ENCODE assay signal across 8 cellular contexts in the genomic region with DNA sequence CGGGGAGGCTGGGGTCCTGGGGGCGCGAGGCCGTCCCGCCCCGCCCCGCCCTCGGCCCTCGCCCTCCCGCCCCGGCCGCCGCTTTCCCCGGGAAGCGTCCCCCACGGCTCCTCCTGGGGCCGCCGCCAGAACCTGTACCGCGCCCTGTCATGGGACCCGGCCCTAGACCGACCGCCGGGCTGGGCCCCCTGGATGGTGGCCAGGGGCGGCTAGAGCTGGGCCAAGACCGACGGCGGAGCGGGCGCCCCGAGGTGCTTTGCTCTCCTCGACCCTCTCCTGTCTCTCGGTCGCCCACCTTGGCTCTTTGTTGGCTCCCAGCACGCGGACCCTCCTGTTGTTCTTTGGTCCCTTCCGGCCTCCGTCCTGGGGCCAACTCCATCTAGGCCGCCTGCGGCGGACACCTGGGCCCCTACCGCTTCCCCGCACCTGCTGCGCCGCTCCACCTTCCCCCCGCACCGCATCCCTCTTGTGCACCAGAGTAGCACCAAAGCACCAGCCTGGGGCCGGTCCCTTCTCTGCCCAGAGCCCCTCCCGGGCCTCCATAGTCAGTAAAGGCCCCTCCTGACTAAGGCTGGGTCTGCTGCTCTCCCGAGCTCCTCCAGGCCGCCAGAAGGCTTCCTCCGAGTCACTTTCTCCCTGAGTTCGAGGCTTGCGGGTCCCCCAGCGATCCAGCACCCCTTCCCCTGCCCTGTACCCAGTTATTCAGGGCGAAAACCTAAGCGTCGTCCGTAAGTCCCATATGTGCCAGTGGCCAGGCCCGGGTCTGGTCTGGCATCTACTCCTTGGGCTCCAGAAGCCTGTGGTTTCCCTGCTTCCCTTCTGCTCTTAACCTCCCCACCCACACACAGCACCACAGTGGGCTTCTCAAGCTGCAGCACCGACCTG. TPM values are rescaled to one million over a fixed set of nuclear protein-coding genes. Genes with fewer than 3 reads are reported as not detected.
DNase-seq lines count a peak whose midpoint lies in the region; ATAC-seq and TF ChIP-seq lines count a peak whose summit lies in the region.

No MANE protein-coding gene starts in this region.

- no peak for ATAC-seq in activated CD8-positive, alpha-beta memory T cell treated with anti-CD3 and anti-CD28 coated beads, Interleukin-2, amount 10 ng/mL, durations not matched to agents 7 days and 5 days
- ATAC-seq in PC-3 (peak; percentile 1; the same call in 1 of the 2 replicates), esophagus mucosa (peak; percentile 1), psoas muscle (no peak)

- H3K27ac Mint-ChIP-seq in activated CD8-positive, alpha-beta memory T cell treated with anti-CD3 and anti-CD28 coated beads, Interleukin-2, amount 10 ng/mL, durations not matched to agents 7 days and 5 days, result peak overlapping the region; percentile 98

- no peaks in the 10 kb centered on the region for H3K27me3 Mint-ChIP-seq in activated CD8-positive, alpha-beta memory T cell treated with anti-CD3 and anti-CD28 coated beads, Interleukin-2, amount 10 ng/mL, durations not matched to agents 7 days and 5 days

- no peaks in the 10 kb centered on the region for H3K9me2 ChIP-seq in PC-3 (replicated peaks; ENCODE audit: low read length)

- H3K4me3 ChIP-seq in PC-3 (ENCODE audit: low read length), result peak overlapping the region; percentile 94
- peak overlapping the region; percentile 84 for H3K4me3 ChIP-seq in psoas muscle

- no peak for DNase-seq in activated CD8-positive, alpha-beta memory T cell treated with anti-CD3 and anti-CD28 coated beads, Interleukin-2, amount 10 ng/mL, durations not matched to agents 7 days and 5 days
- no peak for DNase-seq in activated CD8-positive, alpha-beta memory T cell treated with anti-CD3 and anti-CD28 coated beads, Interleukin-2, amount 50 U/mL, for 48 hours
- DNase-seq in PC-3 (no peak), psoas muscle (no peak), NCI-H2196 (lab: John Stamatoyannopoulos, UW; ENCODE audit: unreplicated experiment) (no peak), RPMI8226 (no peak)
- DNase-seq in activated CD4-positive, CD25-positive, alpha-beta regulatory T cell treated with anti-CD3 and anti-CD28 coated beads, Interleukin-2, amount 50 U/mL, for 72 hours, result no peak

- intact Hi-C loops in PC-3 (cut with micrococcal nuclease), result no loop called here
- intact Hi-C loops in psoas muscle (cut with DNase I), result loop anchor here in 1 of 2 donors (2.0 kb wide), 1 partner anchor 369 kb away; no protein-coding TSS in a partner anchor

- no peak overlapping the region for H3K27ac ChIP-seq in PC-3 (ENCODE audit: low read length)
- H3K27ac ChIP-seq in psoas muscle, result peak overlapping the region; percentile 82

- H3K36me3 Mint-ChIP-seq in activated CD8-positive, alpha-beta memory T cell treated with anti-CD3 and anti-CD28 coated beads, Interleukin-2, amount 10 ng/mL, durations not matched to agents 7 days and 5 days, result peaks cover 49% of the 10 kb centered on the region

- H3K4me3 Mint-ChIP-seq in activated CD8-positive, alpha-beta memory T cell treated with anti-CD3 and anti-CD28 coated beads, Interleukin-2, amount 10 ng/mL, durations not matched to agents 7 days and 5 days, result peak overlapping the region; percentile 99

- H3K9me3 Mint-ChIP-seq in activated CD8-positive, alpha-beta memory T cell treated with anti-CD3 and anti-CD28 coated beads, Interleukin-2, amount 10 ng/mL, durations not matched to agents 7 days and 5 days (ENCODE audit: low read depth), result no peaks in the 10 kb centered on the region

- H4K20me1 ChIP-seq in PC-3 (ENCODE audit: low read length), result no peaks in the 10 kb centered on the region

- H3K36me3 ChIP-seq in PC-3 (ENCODE audit: low read depth, low read length) (peaks cover 17% of the 10 kb centered on the region), psoas muscle (ENCODE audit: insufficient read depth in 1 of 2, low read depth in 1 of 2) (peaks cover 0 to 36% of the 10 kb centered on the region in 2 donors)

- H3K4me2 ChIP-seq in PC-3 (ENCODE audit: low read length), result peak overlapping the region; percentile 85

- POLR2A ChIA-PET in PC-3 (lab: Charles Lee; ENCODE audit: unreplicated experiment), result no interaction called here

- CTCF ChIA-PET in activated CD8-positive, alpha-beta memory T cell treated with anti-CD3 and anti-CD28 coated beads, Interleukin-2, amount 10 ng/mL, durations not matched to agents 7 days and 5 days (lab: Charles Lee), result interaction anchor here (0.9 to 15.1 kb wide), 8 partner anchors 8 to 88 kb away, joined by 3 to 278 read pairs (median 14); a partner anchor contains a TSS
- CTCF ChIA-PET in PC-3 (lab: Charles Lee), result interaction anchor here (1.4 kb wide), 1 partner anchor 29 kb away, joined by 4 read pairs; no protein-coding TSS in a partner anchor

- no peak overlapping the region for H2AFZ ChIP-seq in PC-3 (ENCODE audit: low read length)

- H3K9me3 ChIP-seq in PC-3 (ENCODE audit: low read length) (no peaks in the 10 kb centered on the region), psoas muscle (no peaks in the 10 kb centered on the region)

- peak overlapping the region; percentile 82 for H3K9ac ChIP-seq in PC-3 (ENCODE audit: low read length)

- H3F3A ChIP-seq in PC-3 (ENCODE audit: low read length, unreplicated experiment), result no peaks in the 10 kb centered on the region

- H3K27me3 ChIP-seq in PC-3 (ENCODE audit: low read length), result no peaks in the 10 kb centered on the region
- no peaks in the 10 kb centered on the region for H3K27me3 ChIP-seq in psoas muscle (ENCODE audit: insufficient read depth in 3 of 3, low read length in 2 of 3)

- peaks cover 52% of the 10 kb centered on the region for H3K4me1 Mint-ChIP-seq in activated CD8-positive, alpha-beta memory T cell treated with anti-CD3 and anti-CD28 coated beads, Interleukin-2, amount 10 ng/mL, durations not matched to agents 7 days and 5 days

- no peak for TF ChIP-seq CTCF in PC-3 (conservative IDR thresholded peaks at IDR 0.05; ENCODE audit: low read depth, low read length)
- no peak for TF ChIP-seq CTCF in psoas muscle (IDR thresholded peaks at IDR 0.05)

- peaks cover 71% of the 10 kb centered on the region for H3K79me2 ChIP-seq in PC-3 (ENCODE audit: low read length)

- 4 to 8% (median 5%) methylated on average over 44 to 61 of the region's 61 CpGs for WGBS in psoas muscle, 3 donors

- BruUV-seq in PC-3 (replicated peaks; lab: Mats Ljungman, UMichigan), result no TSS peak

- H3K4me1 ChIP-seq in PC-3 (ENCODE audit: insufficient read depth, low read length), result peaks cover 30% of the 10 kb centered on the region
- peaks cover 37% of the 10 kb centered on the region for H3K4me1 ChIP-seq in psoas muscle

RNA-seq across cellular contexts. Expression of a gene that starts 0.6 kb away (rescaled TPM):
- total RNA-seq in activated CD8-positive, alpha-beta memory T cell treated with anti-CD3 and anti-CD28 coated beads, Interleukin-2, amount 10 ng/mL, durations not matched to agents 7 days and 5 days, result 100 to 1,000 TPM; 246 to 315 TPM
- total RNA-seq in PC-3 (2014; rRNA removed) (32.0 and 74.5 TPM in 2 replicates), esophagus mucosa (34.4 TPM), psoas muscle (1 to 10 TPM; 2.7 to 3.5 (median 3.0) TPM)
- polyA plus RNA-seq in psoas muscle, result 1 to 10 TPM; 2.2 to 4.8 (median 2.6) TPM

RNA-seq across cellular contexts. Expression of a gene that starts 0.8 kb away (rescaled TPM):
- total RNA-seq in activated CD8-positive, alpha-beta memory T cell treated with anti-CD3 and anti-CD28 coated beads, Interleukin-2, amount 10 ng/mL, durations not matched to agents 7 days and 5 days, result 10 to 100 TPM; 22.5 to 24.7 TPM
- 28.6 and 47.7 TPM in 2 replicates for total RNA-seq in PC-3 (2014; rRNA removed)
- total RNA-seq in esophagus mucosa, result 25.5 TPM
- 10 to 100 TPM; 11.8 to 43.6 (median 27.0) TPM for total RNA-seq in psoas muscle
- 10 to 100 TPM; 31.6 to 40.3 (median 32.9) TPM for polyA plus RNA-seq in psoas muscle

RNA-seq across cellular contexts. Expression of a gene that starts 9.8 kb away (rescaled TPM):
- 100 to 1,000 TPM; 133 to 137 TPM for total RNA-seq in activated CD8-positive, alpha-beta memory T cell treated with anti-CD3 and anti-CD28 coated beads, Interleukin-2, amount 10 ng/mL, durations not matched to agents 7 days and 5 days
- total RNA-seq in PC-3 (2014; rRNA removed) (98.3 and 109 TPM in 2 replicates), esophagus mucosa (31.3 TPM), psoas muscle (10 to 100 TPM; 15.5 to 17.1 (median 16.2) TPM)
- polyA plus RNA-seq in psoas muscle, result 10 to 100 TPM; 15.4 to 18.8 (median 18.6) TPM

RNA-seq across cellular contexts. Expression of a gene that starts 37.8 kb away (rescaled TPM):
- total RNA-seq in activated CD8-positive, alpha-beta memory T cell treated with anti-CD3 and anti-CD28 coated beads, Interleukin-2, amount 10 ng/mL, durations not matched to agents 7 days and 5 days, result 1 to 10 TPM in 1 of 2 experiments, under 1 TPM in 1; 0.23 to 1.6 TPM
- 3.1 and 4.8 TPM in 2 replicates for total RNA-seq in PC-3 (2014; rRNA removed)
- total RNA-seq in esophagus mucosa, result 0.92 TPM
- 1 to 10 TPM in 3 of 4 donors, under 1 TPM in 1; 0.71 to 1.9 (median 1.4) TPM for total RNA-seq in psoas muscle
- 1 to 10 TPM in 2 of 3 donors, under 1 TPM in 1; 0.76 to 1.4 (median 1.3) TPM for polyA plus RNA-seq in psoas muscle

Comparison
In these comparisons a context has a peak if more than half of its experiments do, and no peak if none do; other contexts are left out.
1. ATAC-seq: peak in PC-3 (single experiment) and esophagus mucosa (single experiment); none in activated CD8-positive, alpha-beta memory T cell treated with anti-CD3 and anti-CD28 coated beads, Interleukin-2, amount 10 ng/mL, durations not matched to agents 7 days and 5 days (single experiment) and psoas muscle (0 of 4).